13 cellular contexts compared by ENCODE assay signal in genomic region chr2:118848381-118849225, GRCh38. TPM values are rescaled to one million over a fixed set of nuclear protein-coding genes. Genes with fewer than 3 reads are reported as not detected.
A peak's percentile ranks its signal among the peaks of the same experiment; 100 is the strongest.
DNase-seq lines count a peak whose midpoint lies in the region; ATAC-seq and TF ChIP-seq lines count a peak whose summit lies in the region.
"Had no signal": no experiment of that assay in that cellular context is flagged by ENCODE, and none has a peak within 500 bp of the region (broad histone marks: within the 10 kb centered on the region; RNA-seq: fewer than 3 reads in every experiment).

No MANE protein-coding gene starts in this region.

- ATAC-seq in PC-3, result no peak
- no peak for ATAC-seq in HG03135 (IDR thresholded peaks at IDR 0.05; ENCODE audit: unreplicated experiment)
- no peak for ATAC-seq in HG02610 (IDR thresholded peaks at IDR 0.05; ENCODE audit: unreplicated experiment)

- H3K4me3 ChIP-seq in PC-3 (ENCODE audit: low read length), result peak overlapping the region; percentile 66; the same call in 1 of the 2 replicates

- H3K79me2 ChIP-seq in PC-3 (ENCODE audit: low read length), result 0 out of 2 replicates have a peak, but pooled peaks cover 7% of the 10 kb centered on the region

- BruUV-seq in PC-3 (replicated peaks; lab: Mats Ljungman, UMichigan), result no TSS peak

- TF ChIP-seq CTCF in PC-3 (conservative IDR thresholded peaks at IDR 0.05; ENCODE audit: low read depth, low read length) (no peak), glutamatergic neuron (IDR thresholded peaks at IDR 0.05; ENCODE audit: partially characterized antibody, unreplicated experiment) (no peak)

- peak overlapping the region; percentile 85 for H3K4me3 Mint-ChIP-seq in glutamatergic neuron (ENCODE audit: unreplicated experiment)

- DNase-seq in DMS 273 (lab: John Stamatoyannopoulos, UW; ENCODE audit: unreplicated experiment) (peak; percentile 28), DMS 273 treated with DMSO at 0.1 percent for 48 hours (lab: John Stamatoyannopoulos, UW) (no peak), PC-3 (no peak), glutamatergic neuron (no peak), retina (peak; percentile 65)
- no peak for DNase-seq in activated effector memory CD4-positive, alpha-beta T cell treated with Interleukin-2 at 50 U/mL for 16 hours
- DNase-seq: NCI-H446 had no signal

- peak overlapping the region; percentile 58; the same call in 1 of the 2 replicates for H2AFZ ChIP-seq in PC-3 (ENCODE audit: low read length)

- POLR2A ChIA-PET in PC-3 (lab: Charles Lee; ENCODE audit: unreplicated experiment), result no interaction called here

- no peaks in the 10 kb centered on the region for H3K9me3 ChIP-seq in PC-3 (ENCODE audit: low read length)

- no peaks in the 10 kb centered on the region for H3F3A ChIP-seq in PC-3 (ENCODE audit: low read length, unreplicated experiment)

- H3K9me3 Mint-ChIP-seq in glutamatergic neuron (ENCODE audit: unreplicated experiment), result peaks cover 18% of the 10 kb centered on the region

- no peak overlapping the region for H3K27ac ChIP-seq in PC-3 (ENCODE audit: low read length)
- H3K27ac ChIP-seq: 22Rv1 had no signal

- no peak overlapping the region for H3K27ac Mint-ChIP-seq in glutamatergic neuron (ENCODE audit: unreplicated experiment)

- H3K4me1 Mint-ChIP-seq in glutamatergic neuron (ENCODE audit: low read depth, unreplicated experiment), result peaks cover 7% of the 10 kb centered on the region

- CTCF ChIA-PET in PC-3 (lab: Charles Lee), result interaction anchor here (0.7 kb wide), 1 partner anchor 15 kb away, joined by 3 read pairs; no protein-coding TSS in a partner anchor

- intact Hi-C loops in PC-3 (cut with micrococcal nuclease), result loop anchor here (5.0 kb wide), 1 partner anchor 126 kb away; no protein-coding TSS in a partner anchor

- H3K9ac ChIP-seq in PC-3 (ENCODE audit: low read length), result no peak overlapping the region

- no peaks in the 10 kb centered on the region for H4K20me1 ChIP-seq in PC-3 (ENCODE audit: low read length)

- H3K4me2 ChIP-seq in PC-3 (ENCODE audit: low read length), result peak overlapping the region; percentile 87

- peaks cover 4% of the 10 kb centered on the region for H3K36me3 Mint-ChIP-seq in glutamatergic neuron (ENCODE audit: unreplicated experiment)

- no peaks in the 10 kb centered on the region for H3K36me3 ChIP-seq in PC-3 (ENCODE audit: low read depth, low read length)

- peaks cover 25% of the 10 kb centered on the region for H3K27me3 ChIP-seq in PC-3 (ENCODE audit: low read length)

- no peaks in the 10 kb centered on the region for H3K4me1 ChIP-seq in PC-3 (ENCODE audit: insufficient read depth, low read length)

- H3K9me2 ChIP-seq in PC-3 (replicated peaks; ENCODE audit: low read length), result no peaks in the 10 kb centered on the region

- H3K27me3 Mint-ChIP-seq in glutamatergic neuron (ENCODE audit: unreplicated experiment), result peaks cover 44% of the 10 kb centered on the region

RNA-seq across cellular contexts. Expression of gene EN1, which starts 1.2 kb away (rescaled TPM):
- total RNA-seq in PC-3 (2014; rRNA removed) (2.3 and 3.2 TPM in 2 replicates), glutamatergic neuron (ENCODE audit: unreplicated experiment) (0.39 TPM)
- total RNA-seq: epithelial cell of proximal tubule; T-helper 1 cell treated with Interleukin-12 subunit alpha and Interleukin-12 subunit beta and Interleukin-4 antibody, amounts not matched to agents 30 ng/mL and 1 ng/mL, for 36 hours; temporal lobe had no signal

Comparison
In these comparisons a context has a peak if more than half of its experiments do, and no peak if none do; other contexts are left out.
1. DNase-seq: peak in DMS 273 (single experiment) and retina (single experiment); none in DMS 273 treated with DMSO at 0.1 percent for 48 hours (single experiment), PC-3 (single experiment), glutamatergic neuron (single experiment) and activated effector memory CD4-positive, alpha-beta T cell treated with Interleukin-2 at 50 U/mL for 16 hours (single experiment).